ENCODE assay signal across 18 cellular contexts in genomic region chr17:74115586-74115985, GRCh38.
DNase-seq lines count a peak whose midpoint lies in the region; ATAC-seq, FAIRE-seq and TF ChIP-seq lines count a peak whose summit lies in the region.
"Had no signal": no experiment of that assay in that cellular context is flagged by ENCODE, and none has a peak within 500 bp of the region (broad histone marks: within the 10 kb centered on the region; RNA-seq: fewer than 3 reads in every experiment).

No MANE protein-coding gene starts in this region.

- FAIRE-seq in astrocyte (lab: Jason Lieb, UNC), result no peak
- FAIRE-seq: A204.1, G401.6, GM12891 had no signal

- no peak for DNase-seq in astrocyte (ENCODE audit: low read depth)
- peak; percentile 64 for DNase-seq in mesenteric fat pad (ENCODE audit: low spot score)
- DNase-seq in smooth muscle cell (lab: John Stamatoyannopoulos, UW; ENCODE audit: unreplicated experiment), result no peak
- DNase-seq in T-helper 9 cell, result no peak
- no peak for DNase-seq in NCI-H345 (lab: John Stamatoyannopoulos, UW)
- no peak for DNase-seq in uterus
- DNase-seq: ACHN; BE2C; C1 segment of cervical spinal cord; CD4-positive, CD25-positive, alpha-beta regulatory T cell; CD8-positive, alpha-beta memory T cell; DMS 273 treated with DMSO at 0.1 percent for 48 hours had no signal

- no peak for TF ChIP-seq POLR2A in uterus (IDR thresholded peaks at IDR 0.05)

- H3K4me2 ChIP-seq in astrocyte (ENCODE audit: low read length) (peak overlapping the region; percentile 57), smooth muscle cell (peak overlapping the region; percentile 56)

- H3K36me3 Mint-ChIP-seq in astrocyte (ENCODE audit: low read depth, unreplicated experiment), result no peaks in the 10 kb centered on the region
- H3K36me3 Mint-ChIP-seq: CD4-positive, CD25-positive, alpha-beta regulatory T cell; CD8-positive, alpha-beta memory T cell had no signal

- peaks cover 28% of the 10 kb centered on the region for H3K27me3 Mint-ChIP-seq in astrocyte (ENCODE audit: low read depth, unreplicated experiment)

- no peak overlapping the region for H3K9ac ChIP-seq in astrocyte (ENCODE audit: low read length)
- H3K9ac ChIP-seq in smooth muscle cell (ENCODE audit: low read depth), result no peak overlapping the region

- intact Hi-C loops in uterus (cut with DNase I; ENCODE audit: low total_unique reads), result no loop called here

- H3K27ac ChIP-seq in astrocyte (ENCODE audit: low read depth, low read length) (no peak overlapping the region), smooth muscle cell (ENCODE audit: low read depth) (no peak overlapping the region), uterus (no peak overlapping the region)
- H3K27ac ChIP-seq: HL-60 had no signal

- no peak overlapping the region for H3K4me3 ChIP-seq in astrocyte (ENCODE audit: insufficient read depth, low read depth, low read length)
- no peak overlapping the region for H3K4me3 ChIP-seq in smooth muscle cell
- H3K4me3 ChIP-seq in uterus, result no peak overlapping the region
- H3K4me3 ChIP-seq: HAP-1 had no signal

- H2AFZ ChIP-seq in astrocyte (ENCODE audit: low read depth, low read length), result no peak overlapping the region
- no peak overlapping the region for H2AFZ ChIP-seq in smooth muscle cell (ENCODE audit: low read depth)

- H3K79me2 ChIP-seq in astrocyte (ENCODE audit: insufficient read depth, low read length) (no peaks in the 10 kb centered on the region), smooth muscle cell (ENCODE audit: low read depth) (no peaks in the 10 kb centered on the region)

- no peak overlapping the region for H3K4me3 Mint-ChIP-seq in astrocyte (ENCODE audit: unreplicated experiment)
- H3K4me3 Mint-ChIP-seq: CD4-positive, CD25-positive, alpha-beta regulatory T cell; CD8-positive, alpha-beta memory T cell had no signal

- no peaks in the 10 kb centered on the region for H3K9me3 ChIP-seq in astrocyte (ENCODE audit: insufficient read depth, low read depth, low read length)
- H3K9me3 ChIP-seq in smooth muscle cell (replicated peaks; ENCODE audit: low read depth), result no peaks in the 10 kb centered on the region
- no peaks in the 10 kb centered on the region for H3K9me3 ChIP-seq in uterus
- H3K9me3 ChIP-seq: HAP-1 had no signal

- H3K27me3 ChIP-seq in astrocyte (ENCODE audit: insufficient read depth, low read length) (no peaks in the 10 kb centered on the region), smooth muscle cell (ENCODE audit: low read depth) (no peaks in the 10 kb centered on the region), uterus (no peaks in the 10 kb centered on the region)
- H3K27me3 ChIP-seq: BE2C had no signal

- 81% methylated on average over 7 of the region's 7 CpGs for WGBS in smooth muscle cell (ENCODE audit: low lambda C conversion rate)

- ATAC-seq in GM18909 (IDR thresholded peaks at IDR 0.05; ENCODE audit: poor library complexity, unreplicated experiment), result no peak

- H3K36me3 ChIP-seq in astrocyte (ENCODE audit: insufficient read depth, low read length), result no peaks in the 10 kb centered on the region
- no peaks in the 10 kb centered on the region for H3K36me3 ChIP-seq in smooth muscle cell (ENCODE audit: low read depth)
- no peaks in the 10 kb centered on the region for H3K36me3 ChIP-seq in uterus
- H3K36me3 ChIP-seq: BE2C, HAP-1 had no signal

- H3K4me1 Mint-ChIP-seq in astrocyte (ENCODE audit: low read depth, unreplicated experiment), result peaks cover 20% of the 10 kb centered on the region
- H3K4me1 Mint-ChIP-seq: CD8-positive, alpha-beta memory T cell had no signal

- TF ChIP-seq CTCF in astrocyte (IDR thresholded peaks at IDR 0.05; ENCODE audit: insufficient read depth, low read depth, low read length), result no peak
- no peak for TF ChIP-seq CTCF in smooth muscle cell (IDR thresholded peaks at IDR 0.05; ENCODE audit: borderline replicate concordance, insufficient read depth, poor library complexity, severe bottlenecking)
- no peak for TF ChIP-seq CTCF in uterus (IDR thresholded peaks at IDR 0.05)

- H4K20me1 ChIP-seq in astrocyte (ENCODE audit: insufficient read depth, low read length) (no peaks in the 10 kb centered on the region), smooth muscle cell (ENCODE audit: low read depth) (no peaks in the 10 kb centered on the region)

- H3K4me1 ChIP-seq in astrocyte (ENCODE audit: insufficient read depth, low read length) (peaks cover 13% of the 10 kb centered on the region), smooth muscle cell (ENCODE audit: low read depth) (peaks cover 5% of the 10 kb centered on the region), uterus (no peaks in the 10 kb centered on the region)
- H3K4me1 ChIP-seq: BE2C, HAP-1 had no signal

- peaks cover 6% of the 10 kb centered on the region for H3K9me3 Mint-ChIP-seq in astrocyte (ENCODE audit: unreplicated experiment)

- H3K27ac Mint-ChIP-seq in astrocyte (ENCODE audit: unreplicated experiment), result peak overlapping the region; percentile 80
- H3K27ac Mint-ChIP-seq: CD8-positive, alpha-beta memory T cell had no signal

- no peaks in the 10 kb centered on the region for H3F3A ChIP-seq in smooth muscle cell (ENCODE audit: low read depth)
